21 cellular contexts compared by ENCODE assay signal in genomic region chr10:112302335-112302734, GRCh38. TPM values are rescaled to one million over a fixed set of nuclear protein-coding genes. Genes with fewer than 3 reads are reported as not detected.
A peak's percentile ranks its signal among the peaks of the same experiment; 100 is the strongest.
DNase-seq lines count a peak whose midpoint lies in the region; ATAC-seq, FAIRE-seq and TF ChIP-seq lines count a peak whose summit lies in the region.
"Had no signal": no experiment of that assay in that cellular context is flagged by ENCODE, and none has a peak within 500 bp of the region (broad histone marks: within the 10 kb centered on the region; RNA-seq: fewer than 3 reads in every experiment).

No MANE protein-coding gene starts in this region.

- TF ChIP-seq EP300 in HepG2 (IDR thresholded peaks at IDR 0.05; ENCODE audit: low read depth in 2 of 2, low read length in 2 of 2) (peak in 1 of 2 experiments; percentile 88; a peak in 2 of 4 replicates), HepG2 (CRISPR knock-in tag; IDR thresholded peaks at IDR 0.05; ENCODE audit: borderline replicate concordance) (0 out of 2 replicates have a peak, but pooled peaks have one; percentile 46)

- H3K9me3 ChIP-seq in HepG2 (ENCODE audit: low read length) (no peaks in the 10 kb centered on the region), Caco-2 (no peaks in the 10 kb centered on the region)

- no peaks in the 10 kb centered on the region for H4K20me1 ChIP-seq in HepG2 (ENCODE audit: insufficient read depth, low read length)

- no peak overlapping the region for H3K23ac ChIP-seq in mesendoderm (ENCODE audit: low read length)

- H3K18ac ChIP-seq in mesendoderm (ENCODE audit: low read length) = no peak overlapping the region

- peaks cover 4% of the 10 kb centered on the region for H3K4me1 Mint-ChIP-seq in WTC11
- peaks cover 27% of the 10 kb centered on the region for H3K4me1 Mint-ChIP-seq in Caco-2 (ENCODE audit: low read depth, unreplicated experiment)
- H3K4me1 Mint-ChIP-seq: CD4-positive, alpha-beta memory T cell had no signal

- POLR2A ChIA-PET in WTC11 (lab: Charles Lee) (no interaction called here), HepG2 (lab: Yijun Ruan, JAX) (interaction anchor here (0.9 to 5.3 kb wide), 12 partner anchors 23 to 93 kb away, joined by 3 to 141 read pairs (median 6); no protein-coding TSS in a partner anchor), Caco-2 (lab: Charles Lee) (no interaction called here)

- H3K27ac ChIP-seq in HepG2 (ENCODE audit: extremely low read length, insufficient read depth, low read length) = peak overlapping the region; percentile 72
- H3K27ac ChIP-seq in mesendoderm (ENCODE audit: low read depth, low read length) = no peak overlapping the region
- H3K27ac ChIP-seq: GM23248 had no signal

- CTCF ChIA-PET in WTC11 (lab: Charles Lee) = interaction anchor here (2.5 kb wide), 1 partner anchor 165 kb away, joined by 11 read pairs; no protein-coding TSS in a partner anchor
- CTCF ChIA-PET in HepG2 (lab: Yijun Ruan, JAX; ENCODE audit: low intra/inter-chr PET ratio, low total read pairs) = no interaction called here
- CTCF ChIA-PET in Caco-2 (lab: Charles Lee) = no interaction called here

- H3K4me3 ChIP-seq in HepG2 (replicated peaks in 1 of 3; ENCODE audit: insufficient read depth in 1 of 3, low read depth in 2 of 3, low read length in 3 of 3) = no peak overlapping the region
- no peak overlapping the region for H3K4me3 ChIP-seq in mesendoderm (ENCODE audit: low read length)
- H3K4me3 ChIP-seq in Caco-2 (ENCODE audit: low read depth, low read length) = no peak overlapping the region
- H3K4me3 ChIP-seq: GM12878, GM23248 had no signal

- H3K4me3 Mint-ChIP-seq in WTC11 (no peak overlapping the region), Caco-2 (ENCODE audit: unreplicated experiment) (no peak overlapping the region)
- H3K4me3 Mint-ChIP-seq: CD4-positive, alpha-beta memory T cell had no signal

- no peaks in the 10 kb centered on the region for H3K9me3 Mint-ChIP-seq in WTC11
- no peaks in the 10 kb centered on the region for H3K9me3 Mint-ChIP-seq in Caco-2 (ENCODE audit: unreplicated experiment)
- H3K9me3 Mint-ChIP-seq: CD4-positive, alpha-beta memory T cell had no signal

- in situ Hi-C loops in HepG2 (cut with HindIII; ENCODE audit: extremely low pct_ligation_motif_present, low pct_unique_long_range_greater_than_20kb) = loop anchor here (10.0 to 25.0 kb wide), 2 partner anchors 128 to 1215 kb away; partner anchors contain the start of gene ADRA2A

- peak; percentile 67 for FAIRE-seq in HepG2 (lab: Jason Lieb, UNC)
- FAIRE-seq: GM12878, GM19239, H1 had no signal

- H3K36me3 Mint-ChIP-seq in WTC11 = no peaks in the 10 kb centered on the region
- no peaks in the 10 kb centered on the region for H3K36me3 Mint-ChIP-seq in Caco-2 (ENCODE audit: insufficient read depth, unreplicated experiment)
- H3K36me3 Mint-ChIP-seq: CD4-positive, alpha-beta memory T cell had no signal

- no peak overlapping the region for H3K56ac ChIP-seq in mesendoderm (ENCODE audit: low read length)

- 14% methylated on average over 3 of the region's 3 CpGs for WGBS in HepG2 (ENCODE audit: low lambda C conversion rate)
- no CpG with 5 or more reads among the region's 3 CpGs for WGBS in mesendoderm (ENCODE audit: extremely low coverage, insufficient coverage, low lambda C conversion rate)

- H2AFZ ChIP-seq in HepG2 (ENCODE audit: low read length) = no peak overlapping the region
- H2AFZ ChIP-seq: GM23248 had no signal

- peaks cover 97% of the 10 kb centered on the region for H3K4me1 ChIP-seq in HepG2 (ENCODE audit: insufficient read depth, low read length)
- peaks cover 2% of the 10 kb centered on the region for H3K4me1 ChIP-seq in mesendoderm (ENCODE audit: control insufficient read depth, low read depth, low read length)
- H3K4me1 ChIP-seq in Caco-2 = peaks cover 17% of the 10 kb centered on the region

- no peak for TF ChIP-seq CTCF in WTC11 (IDR thresholded peaks at IDR 0.05)
- TF ChIP-seq CTCF in HepG2 (CRISPR knock-in tag; IDR thresholded peaks at IDR 0.05) = no peak
- no peak for TF ChIP-seq CTCF in Caco-2 (IDR thresholded peaks at IDR 0.05; ENCODE audit: insufficient read depth in 1 of 2, low read depth in 1 of 2, low read length in 1 of 2, severe bottlenecking in 1 of 2, unreplicated experiment in 1 of 2)

- H3K4ac ChIP-seq in mesendoderm (ENCODE audit: low read depth, low read length) = peak overlapping the region; percentile 6

- H2BK15ac ChIP-seq in mesendoderm (replicated peaks; ENCODE audit: low read depth) = no peak overlapping the region

- H3K9ac ChIP-seq in HepG2 (ENCODE audit: insufficient read depth, low read depth, low read length) = peak overlapping the region; percentile 5; the same call in 1 of the 2 replicates
- no peak overlapping the region for H3K9ac ChIP-seq in mesendoderm (ENCODE audit: low read length)
- H3K9ac ChIP-seq: GM23248 had no signal

- H2BK5ac ChIP-seq in mesendoderm (ENCODE audit: low read length) = no peak overlapping the region

- H3K27me3 ChIP-seq in HepG2 (ENCODE audit: control insufficient read depth in 1 of 2, insufficient read depth in 2 of 2, low read length in 2 of 2) = no peaks in the 10 kb centered on the region
- no peaks in the 10 kb centered on the region for H3K27me3 ChIP-seq in mesendoderm (ENCODE audit: insufficient read depth, low read length, poor library complexity)
- no peaks in the 10 kb centered on the region for H3K27me3 ChIP-seq in Caco-2 (replicated peaks; ENCODE audit: control insufficient read depth, insufficient read depth, low read length)

- TF ChIP-seq RAD21 in HepG2 (CRISPR knock-in tag; IDR thresholded peaks at IDR 0.05) = no peak

- no peaks in the 10 kb centered on the region for H3K79me1 ChIP-seq in mesendoderm (ENCODE audit: low read length)

- H4K5ac ChIP-seq in mesendoderm (ENCODE audit: low read length) = no peak overlapping the region

- H3K36me3 ChIP-seq in HepG2 (replicated peaks in 1 of 2; ENCODE audit: control insufficient read depth in 1 of 2, insufficient read depth in 2 of 2, low read length in 2 of 2) (no peaks in the 10 kb centered on the region), mesendoderm (ENCODE audit: control insufficient read depth, insufficient read depth, low read length) (no peaks in the 10 kb centered on the region), Caco-2 (ENCODE audit: control insufficient read depth, insufficient read depth, low read length) (no peaks in the 10 kb centered on the region)

- no peak overlapping the region for H2BK120ac ChIP-seq in mesendoderm (ENCODE audit: low read depth, low read length)

- ATAC-seq in WTC11 (no peak), HepG2 (peak; percentile 76)
- ATAC-seq: GM12878 had no signal

- no TSS peak for BruUV-seq in HepG2 (replicated peaks; lab: Mats Ljungman, UMichigan)
- no TSS peak for BruUV-seq in Caco-2 (replicated peaks; lab: Mats Ljungman, UMichigan)

- no peak for DNase-seq in WTC11 (ENCODE audit: low spot score)
- peak; percentile 67 for DNase-seq in HepG2 (ENCODE audit: low spot score)
- no peak for DNase-seq in mesendoderm
- no peak for DNase-seq in NCI-H510A treated with DMSO at 0.1 percent for 48 hours (lab: John Stamatoyannopoulos, UW)
- DNase-seq in Caco-2 = no peak
- DNase-seq in superior temporal gyrus (ENCODE audit: extremely low spot score) = no peak
- DNase-seq: 8988T; C1 segment of cervical spinal cord; CD4-positive, alpha-beta memory T cell; COR-L47; DMS 273 treated with DMSO at 0.1 percent for 48 hours; DMS79; EL; GDM1; GM23248; H7; HCEC 1CT had no signal

- no peak overlapping the region for H3K27ac Mint-ChIP-seq in WTC11
- no peak overlapping the region for H3K27ac Mint-ChIP-seq in Caco-2 (ENCODE audit: unreplicated experiment)
- H3K27ac Mint-ChIP-seq: CD4-positive, alpha-beta memory T cell had no signal

- H2AK5ac ChIP-seq in mesendoderm (ENCODE audit: low read length) = no peak overlapping the region

- intact Hi-C loops in HepG2 (cut with micrococcal nuclease; ENCODE audit: unreplicated experiment) = no loop called here
- intact Hi-C loops in Caco-2 (cut with micrococcal nuclease; ENCODE audit: unreplicated experiment) = no loop called here

- no peaks in the 10 kb centered on the region; the same call in 1 of the 2 replicates for H3K27me3 Mint-ChIP-seq in WTC11 (ENCODE audit: low read depth)
- no peaks in the 10 kb centered on the region for H3K27me3 Mint-ChIP-seq in Caco-2 (ENCODE audit: insufficient read depth, unreplicated experiment)

- H3K79me2 ChIP-seq in HepG2 (ENCODE audit: insufficient read depth, low read length) (no peaks in the 10 kb centered on the region), mesendoderm (ENCODE audit: control insufficient read depth, insufficient read depth, low read length) (no peaks in the 10 kb centered on the region)

- H4K8ac ChIP-seq in mesendoderm (ENCODE audit: low read depth, low read length) = no peak overlapping the region

- no peak for TF ChIP-seq POLR2A in HepG2 (IDR thresholded peaks at IDR 0.05; ENCODE audit: insufficient read depth in 1 of 2, low read depth in 2 of 2, low read length in 2 of 2)

- H3K4me2 ChIP-seq in HepG2 (ENCODE audit: low read depth, low read length) = peak overlapping the region; percentile 38
- H3K4me2 ChIP-seq in mesendoderm (ENCODE audit: low read length) = no peak overlapping the region

RNA-seq across cellular contexts. Expression of gene TECTB, which starts 19.1 kb away (rescaled TPM):
- total RNA-seq in WTC11 (2021) (not detected in 3 replicates), HepG2 (2016; rRNA removed; fragmentation: Illumina TruSeq; extraction: Trizol) (1.3 and 1.8 TPM in 2 replicates), Caco-2 (2022) (0.27 and 0.37 TPM in 2 replicates)
- 0.61 and 0.71 TPM in 2 replicates for total RNA-seq in HepG2 (2016; cell fraction: cytosol; rRNA removed; fragmentation: Illumina TruSeq; extraction: Trizol; ENCODE audit: low read depth)
- total RNA-seq in HepG2 (2016; cell fraction: insoluble cytoplasmic fraction; rRNA removed; fragmentation: Illumina TruSeq; extraction: Trizol) = 1.5 and 1.9 TPM in 2 replicates
- 1.0 and 1.4 TPM in 2 replicates for total RNA-seq in HepG2 (2016; cell fraction: membrane; rRNA removed; fragmentation: Illumina TruSeq; extraction: Trizol)
- 2.4 and 2.8 TPM in 2 replicates for total RNA-seq in HepG2 (2016; cell fraction: nucleus; rRNA removed; fragmentation: Illumina TruSeq; extraction: Trizol)
- 0.78 and 1.1 TPM in 2 replicates for polyA plus RNA-seq in HepG2 (2011; rRNA removed)
- polyA plus RNA-seq in HepG2 (2011; cell fraction: cytosol; rRNA removed) = 0.48 and 0.63 TPM in 2 replicates
- 1.3 and 1.7 TPM in 2 replicates for polyA plus RNA-seq in HepG2 (2011; cell fraction: nucleus; rRNA removed)
- polyA plus RNA-seq in HepG2 (2012) = 0.68 and 1.6 TPM in 2 replicates
- 0.19 and 0.38 TPM in 2 replicates for polyA plus RNA-seq in HepG2 (2016; cell fraction: cytosol; fragmentation: Illumina TruSeq; extraction: Trizol; ENCODE audit: low read depth)
- 1.3 and 1.6 TPM in 2 replicates for polyA plus RNA-seq in HepG2 (2016; cell fraction: insoluble cytoplasmic fraction; fragmentation: Illumina TruSeq; extraction: Trizol; ENCODE audit: low read depth)
- polyA plus RNA-seq in HepG2 (2016; cell fraction: membrane; fragmentation: Illumina TruSeq; extraction: Trizol; ENCODE audit: low read depth) = 0.73 and 0.96 TPM in 2 replicates
- 4.3 and 5.3 TPM in 2 replicates for polyA plus RNA-seq in HepG2 (2016; cell fraction: nucleus; fragmentation: Illumina TruSeq; extraction: Trizol; ENCODE audit: insufficient read depth, low read depth)
- polyA minus RNA-seq in HepG2 (2011; rRNA and poly(A)+ RNA removed; ENCODE audit: low replicate concordance) = 0.66 TPM in 1 of 2 replicates, not detected in the other
- 0.40 TPM in 1 of 2 replicates, not detected in the other for polyA minus RNA-seq in HepG2 (2011; cell fraction: cytosol; rRNA and poly(A)+ RNA removed)
- 0.52 and 0.99 TPM in 2 replicates for polyA minus RNA-seq in HepG2 (2011; cell fraction: nucleus; rRNA and poly(A)+ RNA removed)
- polyA plus RNA-seq in mesendoderm (2013, experiment 1 of 2) = not detected
- polyA plus RNA-seq in mesendoderm (2013, experiment 2 of 2) = not detected
- total RNA-seq: A673; CD4-positive, alpha-beta memory T cell; GM12878; GM23248; H1; H7 had no signal
- polyA plus RNA-seq: CD4-positive, alpha-beta memory T cell; GM12878; H1 had no signal

Comparison
In these comparisons a context has a peak if more than half of its experiments do, and no peak if none do; other contexts are left out.
1. Of the 50 proteins assayed by ChIP-seq in both HepG2 and WTC11: peak only in HepG2: ATF3, ESRRA, FOXJ3, FOXP4, IRF2, KAT7 and 2 more; only in WTC11: GABPB1; in both: none; in neither: 39; mixed calls (peak in some experiments, not most) for 2.